In genomic region chr7:76318488-76319353, GRCh38 we compare ENCODE assay signal across 8 cellular contexts. TPM values are rescaled to one million over a fixed set of nuclear protein-coding genes. Genes with fewer than 3 reads are reported as not detected.
DNase-seq lines count a peak whose midpoint lies in the region; ATAC-seq and TF ChIP-seq lines count a peak whose summit lies in the region.

No MANE protein-coding gene starts in this region.

- H3K36me3 Mint-ChIP-seq in activated naive CD4-positive, alpha-beta T cell treated with anti-CD3 and anti-CD28 coated beads, Interleukin-2, amount 10 ng/mL, durations not matched to agents 7 days and 5 days, result peaks cover 13% of the 10 kb centered on the region

- TF ChIP-seq CTCF in ovary (IDR thresholded peaks at IDR 0.05) (peak; percentile 22 to 45 (median 44)), uterus (IDR thresholded peaks at IDR 0.05) (peak in 2 of 4 experiments; percentile 18 to 19)

- H3K4me3 Mint-ChIP-seq in activated naive CD4-positive, alpha-beta T cell treated with anti-CD3 and anti-CD28 coated beads, Interleukin-2, amount 10 ng/mL, durations not matched to agents 7 days and 5 days, result peak overlapping the region; percentile 92

- H3K36me3 ChIP-seq in SJSA1 (peaks cover 18% of the 10 kb centered on the region), ovary (no peaks in the 10 kb centered on the region), uterus (no peaks in the 10 kb centered on the region)

- H3K4me3 ChIP-seq in SJSA1 (peak overlapping the region; percentile 49), ovary (peak overlapping the region; percentile 60), uterus (peak overlapping the region; percentile 83 to 88)

- 1 to 3% (median 2%) methylated on average over 25 of the region's 25 CpGs for WGBS in ovary, 3 donors

- TF ChIP-seq POLR2A in ovary (IDR thresholded peaks at IDR 0.05) (no peak), uterus (IDR thresholded peaks at IDR 0.05) (no peak)

- ATAC-seq in GM21825 (IDR thresholded peaks at IDR 0.05; ENCODE audit: unreplicated experiment), result peak; percentile 50

- intact Hi-C loops in ovary (cut with DNase I), result loop anchor here in 3 of 4 donors (2.0 to 10.0 kb wide), 4 partner anchors 39 to 154 kb away; partner anchors contain the start of gene YWHAG (in 2 of the 3)
- intact Hi-C loops in uterus (cut with DNase I; ENCODE audit: low total_unique reads), result no loop called here

- no peaks in the 10 kb centered on the region for H3K9me3 ChIP-seq in SJSA1 (replicated peaks)
- H3K9me3 ChIP-seq in ovary, result no peaks in the 10 kb centered on the region
- no peaks in the 10 kb centered on the region for H3K9me3 ChIP-seq in uterus

- H3K4me1 ChIP-seq in SJSA1 (replicated peaks), result peaks cover 20% of the 10 kb centered on the region
- peaks cover 2% of the 10 kb centered on the region for H3K4me1 ChIP-seq in ovary (ENCODE audit: insufficient read depth)
- H3K4me1 ChIP-seq in uterus, result no peaks in the 10 kb centered on the region

- DNase-seq in GDM1 (lab: John Stamatoyannopoulos, UW), result peak; percentile 30
- peak; percentile 53 for DNase-seq in KG1 (lab: John Stamatoyannopoulos, UW)
- DNase-seq in SJSA1 (ENCODE audit: low read depth in 1 of 2, low spot score in 2 of 2), result peak; percentile 66 to 71
- DNase-seq in activated naive CD4-positive, alpha-beta T cell treated with anti-CD3 and anti-CD28 coated beads, Interleukin-2, amount 10 ng/mL, durations not matched to agents 7 days and 5 days, result peak; percentile 79
- DNase-seq in glomerular visceral epithelial cell (ENCODE audit: extremely low spot score), result peak; percentile 79
- peak; percentile 70 to 86 (median 78) for DNase-seq in ovary
- DNase-seq in uterus, result peak; percentile 71 to 76

- CTCF ChIA-PET in activated naive CD4-positive, alpha-beta T cell treated with anti-CD3 and anti-CD28 coated beads, Interleukin-2, amount 10 ng/mL, durations not matched to agents 7 days and 5 days (lab: Charles Lee), result interaction anchor here (0.9 to 3.4 kb wide), 8 partner anchors 11 to 141 kb away, joined by 3 to 28 read pairs (median 4); partner anchors contain the start of gene YWHAG

- H3K9me3 Mint-ChIP-seq in activated naive CD4-positive, alpha-beta T cell treated with anti-CD3 and anti-CD28 coated beads, Interleukin-2, amount 10 ng/mL, durations not matched to agents 7 days and 5 days, result no peaks in the 10 kb centered on the region

- H3K4me1 Mint-ChIP-seq in activated naive CD4-positive, alpha-beta T cell treated with anti-CD3 and anti-CD28 coated beads, Interleukin-2, amount 10 ng/mL, durations not matched to agents 7 days and 5 days, result peaks cover 32% of the 10 kb centered on the region

- peaks cover 6% of the 10 kb centered on the region for H3K27me3 Mint-ChIP-seq in activated naive CD4-positive, alpha-beta T cell treated with anti-CD3 and anti-CD28 coated beads, Interleukin-2, amount 10 ng/mL, durations not matched to agents 7 days and 5 days

- H3K27ac Mint-ChIP-seq in activated naive CD4-positive, alpha-beta T cell treated with anti-CD3 and anti-CD28 coated beads, Interleukin-2, amount 10 ng/mL, durations not matched to agents 7 days and 5 days, result peak overlapping the region; percentile 98

- H3K27me3 ChIP-seq in SJSA1 (replicated peaks) (no peaks in the 10 kb centered on the region), ovary (no peaks in the 10 kb centered on the region), uterus (no peaks in the 10 kb centered on the region)

- H3K27ac ChIP-seq in SJSA1 (peak overlapping the region; percentile 26), ovary (peak overlapping the region; percentile 92 to 97), uterus (peak overlapping the region; percentile 95 to 96)

- no peak for TF ChIP-seq EP300 in ovary (IDR thresholded peaks at IDR 0.05)

RNA-seq across cellular contexts. Expression of gene HSPB1, which starts 16.2 kb away (rescaled TPM):
- 119 and 221 TPM in 2 replicates for total RNA-seq in SJSA1 (2014; rRNA removed; shearing (Covaris generic))
- total RNA-seq in ovary, result 100 to 1,000 TPM; 138 to 913 (median 503) TPM
- polyA plus RNA-seq in ovary, result 100 to 1,000 TPM in 1 of 2 donors, 1 to 10 TPM in 1; 5.7 to 326 TPM
- 1,000 to 10,000 TPM in 1 of 4 donors, 100 to 1,000 TPM in 2, 10 to 100 TPM in 1; 28.8 to 1,391 (median 758) TPM for total RNA-seq in uterus

RNA-seq across cellular contexts. Expression of gene YWHAG, which starts 40.1 kb away (rescaled TPM):
- total RNA-seq in SJSA1 (2014; rRNA removed; shearing (Covaris generic)), result 67.0 and 76.1 TPM in 2 replicates
- total RNA-seq in ovary (100 to 1,000 TPM in 3 of 7 donors, 10 to 100 TPM in 4; 32.0 to 107 (median 99.2) TPM), uterus (100 to 1,000 TPM in 1 of 4 donors, 10 to 100 TPM in 3; 17.9 to 109 (median 50.4) TPM)
- 100 to 1,000 TPM in 1 of 2 donors, 10 to 100 TPM in 1; 40.2 to 121 TPM for polyA plus RNA-seq in ovary

Comparison
In these comparisons a context has a peak if more than half of its experiments do, and no peak if none do; other contexts are left out.
1. Peak in every context shown above with its lines: DNase-seq, ATAC-seq, H3K4me3 ChIP-seq and H3K27ac ChIP-seq.
2. H3K27ac ChIP-seq: peak in every context shown above with its lines; median percentile 96 in uterus; 94 in ovary; 26 in SJSA1.